11 cellular contexts compared by ENCODE assay signal in the genomic region with DNA sequence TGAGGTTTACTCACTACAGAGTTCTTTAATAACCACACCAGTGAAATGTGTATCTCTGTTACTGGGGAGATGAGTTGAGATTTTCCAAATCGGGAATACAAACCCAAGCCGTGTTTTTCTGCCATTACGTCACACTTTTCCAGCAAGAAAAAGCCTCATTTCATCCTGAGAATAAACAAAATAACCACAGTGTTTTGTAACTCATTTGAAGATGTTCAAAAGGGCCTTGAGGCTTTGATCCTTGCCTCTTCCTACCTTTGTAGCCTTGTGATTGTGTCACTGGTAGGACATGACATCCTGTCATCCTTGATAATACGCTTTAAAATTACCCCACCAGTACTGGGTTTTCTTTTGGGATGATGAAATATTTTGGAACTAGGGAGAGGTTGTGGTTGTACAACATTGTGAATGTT. TPM values are rescaled to one million over a fixed set of nuclear protein-coding genes. Genes with fewer than 3 reads are reported as not detected.
DNase-seq lines count a peak whose midpoint lies in the region; ATAC-seq and TF ChIP-seq lines count a peak whose summit lies in the region.
"Had no signal": no experiment of that assay in that cellular context is flagged by ENCODE, and none has a peak within 500 bp of the region (broad histone marks: within the 10 kb centered on the region; RNA-seq: fewer than 3 reads in every experiment).

No MANE protein-coding gene starts in this region.

- H3K4me3 Mint-ChIP-seq in Calu3 (ENCODE audit: low read depth, unreplicated experiment) (peak overlapping the region; percentile 6), progenitor cell of endocrine pancreas (ENCODE audit: low read depth) (peak overlapping the region; percentile 53)

- peaks cover 9% of the 10 kb centered on the region for H3K4me1 Mint-ChIP-seq in Calu3 (ENCODE audit: low read depth, unreplicated experiment)
- peaks cover 24% of the 10 kb centered on the region for H3K4me1 Mint-ChIP-seq in progenitor cell of endocrine pancreas (ENCODE audit: low read depth)

- peaks cover 50% of the 10 kb centered on the region for H3K36me3 Mint-ChIP-seq in Calu3 (ENCODE audit: insufficient read depth, unreplicated experiment)
- H3K36me3 Mint-ChIP-seq in progenitor cell of endocrine pancreas (ENCODE audit: insufficient read depth): peaks cover 11% of the 10 kb centered on the region

- no peak for ATAC-seq in Panc1
- ATAC-seq in GM19035 (IDR thresholded peaks at IDR 0.05; ENCODE audit: unreplicated experiment): no peak
- ATAC-seq in left cardiac atrium: no peak

- intact Hi-C loops in Calu3 (cut with micrococcal nuclease; ENCODE audit: unreplicated experiment): no loop called here
- intact Hi-C loops in Panc1 (cut with micrococcal nuclease; ENCODE audit: unreplicated experiment): no loop called here
- intact Hi-C loops in esophagus muscularis mucosa (cut with DNase I): loop anchor here (5.0 kb wide), 1 partner anchor 127 kb away; no protein-coding TSS in a partner anchor
- intact Hi-C loops in left cardiac atrium (cut with DNase I): no loop called here

- no peak for TF ChIP-seq EP300 in esophagus muscularis mucosa (IDR thresholded peaks at IDR 0.05)

- H3K36me3 ChIP-seq in Panc1 (ENCODE audit: control insufficient read depth, insufficient read depth, low read length) (no peaks in the 10 kb centered on the region), esophagus muscularis mucosa (peaks cover 0 to 12% (median 9%) of the 10 kb centered on the region in 4 donors), brain microvascular endothelial cell (replicated peaks) (peaks cover 6% of the 10 kb centered on the region)

- H3K27me3 ChIP-seq in Panc1 (ENCODE audit: control insufficient read depth, insufficient read depth, low read length) (no peaks in the 10 kb centered on the region), esophagus muscularis mucosa (no peaks in the 10 kb centered on the region), brain microvascular endothelial cell (replicated peaks) (no peaks in the 10 kb centered on the region)

- H3K27me3 Mint-ChIP-seq in Calu3 (ENCODE audit: unreplicated experiment) (no peaks in the 10 kb centered on the region), progenitor cell of endocrine pancreas (no peaks in the 10 kb centered on the region)

- POLR2A ChIA-PET in Panc1 (lab: Charles Lee): no interaction called here

- TF ChIP-seq POLR2A in esophagus muscularis mucosa (IDR thresholded peaks at IDR 0.05; ENCODE audit: low read depth): no peak

- in situ Hi-C loops in Panc1 (cut with HindIII; ENCODE audit: low pct_unique_long_range_greater_than_20kb, low sequenced_read_pairs): no loop called here
- in situ Hi-C loops in brain microvascular endothelial cell (cut with HindIII; ENCODE audit: low pct_ligation_motif_present, low sequenced_read_pairs): no loop called here

- TF ChIP-seq CTCF in Calu3 (IDR thresholded peaks at IDR 0.05; ENCODE audit: unreplicated experiment) (no peak), Panc1 (IDR thresholded peaks at IDR 0.05) (no peak), esophagus muscularis mucosa (IDR thresholded peaks at IDR 0.05) (no peak), progenitor cell of endocrine pancreas (IDR thresholded peaks at IDR 0.05; ENCODE audit: unreplicated experiment) (no peak), brain microvascular endothelial cell (IDR thresholded peaks at IDR 0.05; ENCODE audit: low read depth, low read length, missing control alignments) (no peak)

- BruUV-seq in Calu3 (replicated peaks; lab: Mats Ljungman, UMichigan): no TSS peak
- no TSS peak for BruUV-seq in Panc1 (replicated peaks; lab: Mats Ljungman, UMichigan)

- H3K27ac ChIP-seq in Panc1 (ENCODE audit: low read length) (peak overlapping the region; percentile 51; the same call in 1 of the 2 replicates), esophagus muscularis mucosa (replicated peaks in 1 of 4) (peak overlapping the region; percentile 89 to 96 (median 92)), brain microvascular endothelial cell (no peak overlapping the region)
- H3K27ac ChIP-seq: KMS-11 had no signal

- H3K9me3 ChIP-seq in Panc1 (ENCODE audit: control insufficient read depth, insufficient read depth, low read depth, low read length) (no peaks in the 10 kb centered on the region), esophagus muscularis mucosa (no peaks in the 10 kb centered on the region)

- H3K4me1 ChIP-seq in Panc1 (ENCODE audit: control insufficient read depth, insufficient read depth, low read length): peaks cover 10% of the 10 kb centered on the region; the same call in 1 of the 2 replicates
- H3K4me1 ChIP-seq in esophagus muscularis mucosa: peaks cover 0 to 30% (median 16%) of the 10 kb centered on the region in 4 donors

- H3K4me3 ChIP-seq in Panc1 (ENCODE audit: low read depth in 2 of 2, low read length in 2 of 2) (no peak overlapping the region), esophagus muscularis mucosa (no peak overlapping the region), brain microvascular endothelial cell (ENCODE audit: low read depth, low read length) (no peak overlapping the region)

- CTCF ChIA-PET in Calu3 (lab: Charles Lee) (interaction anchor here (0.8 kb wide), 1 partner anchor 266 kb away, joined by 3 read pairs; no protein-coding TSS in a partner anchor), Panc1 (lab: Charles Lee) (no interaction called here)

- WGBS in esophagus muscularis mucosa: 74% methylated on average over 4 of the region's 4 CpGs

- no peak overlapping the region for H3K27ac Mint-ChIP-seq in Calu3 (ENCODE audit: unreplicated experiment)
- peak overlapping the region; percentile 90 for H3K27ac Mint-ChIP-seq in progenitor cell of endocrine pancreas

- H3K9me3 Mint-ChIP-seq in Calu3 (ENCODE audit: low read depth, unreplicated experiment): no peaks in the 10 kb centered on the region
- H3K9me3 Mint-ChIP-seq in progenitor cell of endocrine pancreas (ENCODE audit: low read depth): no peaks in the 10 kb centered on the region

- DNase-seq in Calu3 (no peak), Panc1 (ENCODE audit: low read depth, low spot score) (no peak), esophagus muscularis mucosa (ENCODE audit: extremely low spot score) (no peak), progenitor cell of endocrine pancreas (ENCODE audit: low spot score, unreplicated experiment) (no peak), brain microvascular endothelial cell (no peak), left cardiac atrium (no peak)
- DNase-seq in effector CD8-positive, alpha-beta T cell (lab: John Stamatoyannopoulos, UW): no peak
- DNase-seq: DMS 273 treated with DMSO at 0.1 percent for 48 hours, NCI-H446 had no signal

RNA-seq across cellular contexts. Expression of a gene that starts 2.9 kb away (rescaled TPM):
- 72.0 and 84.2 TPM in 2 replicates for total RNA-seq in Calu3 (2022)
- total RNA-seq in Panc1 (2021; ENCODE audit: unreplicated experiment): 82.4 TPM
- polyA plus RNA-seq in Panc1 (2012; ENCODE audit: insufficient read length): 105 TPM
- total RNA-seq in esophagus muscularis mucosa: 10 to 100 TPM; 23.3 to 44.1 (median 38.2) TPM
- 267 and 277 TPM in 2 replicates for total RNA-seq in progenitor cell of endocrine pancreas
- total RNA-seq in left cardiac atrium: 10 to 100 TPM; 42.0 to 60.8 TPM

RNA-seq across cellular contexts. Expression of a gene that starts 17.2 kb away (rescaled TPM):
- total RNA-seq in Calu3 (2022): 148 and 154 TPM in 2 replicates
- total RNA-seq in Panc1 (2021; ENCODE audit: unreplicated experiment): 134 TPM
- 135 TPM for polyA plus RNA-seq in Panc1 (2012; ENCODE audit: insufficient read length)
- total RNA-seq in esophagus muscularis mucosa: 10 to 100 TPM; 51.9 to 87.1 (median 65.4) TPM
- total RNA-seq in progenitor cell of endocrine pancreas: 236 and 253 TPM in 2 replicates
- total RNA-seq in left cardiac atrium: 100 to 1,000 TPM; 109 to 132 TPM

RNA-seq across cellular contexts. Expression of a gene that starts 42.1 kb away (rescaled TPM):
- total RNA-seq in Calu3 (2022) (234 and 240 TPM in 2 replicates), Panc1 (2021; ENCODE audit: unreplicated experiment) (302 TPM), esophagus muscularis mucosa (100 to 1,000 TPM; 125 to 218 (median 147) TPM), progenitor cell of endocrine pancreas (524 and 538 TPM in 2 replicates), left cardiac atrium (100 to 1,000 TPM; 101 to 132 TPM)
- polyA plus RNA-seq in Panc1 (2012; ENCODE audit: insufficient read length): 333 TPM
